12 cellular contexts compared by ENCODE assay signal in the genomic region with DNA sequence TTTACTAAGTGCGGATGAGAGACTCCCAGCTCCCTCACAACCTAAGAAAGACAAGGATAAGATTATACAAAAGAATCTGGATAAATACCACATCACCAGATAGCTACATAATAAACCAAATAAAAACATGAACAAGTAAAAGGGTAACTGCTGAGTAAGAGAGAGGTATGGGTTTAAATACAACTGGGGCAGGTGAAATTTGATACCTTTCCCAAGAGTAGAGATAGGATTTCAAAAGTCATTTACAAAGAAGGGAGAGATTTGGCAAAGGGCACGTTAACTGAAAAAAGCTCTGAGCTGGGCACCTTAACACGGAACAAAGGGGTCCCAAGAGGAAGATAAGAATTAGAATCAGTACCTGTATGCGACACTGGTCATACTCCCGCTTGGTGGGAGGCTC. TPM values are rescaled to one million over a fixed set of nuclear protein-coding genes. Genes with fewer than 3 reads are reported as not detected.
DNase-seq lines count a peak whose midpoint lies in the region; ATAC-seq, FAIRE-seq and TF ChIP-seq lines count a peak whose summit lies in the region.
"Had no signal": no experiment of that assay in that cellular context is flagged by ENCODE, and none has a peak within 500 bp of the region (broad histone marks: within the 10 kb centered on the region; RNA-seq: fewer than 3 reads in every experiment).

No MANE protein-coding gene starts in this region.

- H3K4me2 ChIP-seq in OCI-LY7 (ENCODE audit: low read length), result peak overlapping the region; percentile 96
- peak overlapping the region; percentile 74 to 86; a peak in 2 of 4 replicates for H3K4me2 ChIP-seq in H1 (ENCODE audit: insufficient read depth in 1 of 2, low read depth in 2 of 2, low read length in 2 of 2)

- H2BK12ac ChIP-seq in H1 (ENCODE audit: low read depth, low read length), result no peak overlapping the region

- no peak for DNase-seq in activated naive CD4-positive, alpha-beta T cell treated with anti-CD3 and anti-CD28 coated beads, Interleukin-2, amount 50 U/mL, for 16 hours
- DNase-seq in OCI-LY7 (ENCODE audit: low spot score), result no peak
- no peak for DNase-seq in H1 (ENCODE audit: low read depth in 1 of 2, low spot score in 2 of 2)
- no peak for DNase-seq in iPS-NIHi11 (ENCODE audit: low spot score)
- no peak for DNase-seq in anterior cingulate cortex (lab: John Stamatoyannopoulos, UW)
- DNase-seq: heart left ventricle, mesendoderm, spleen had no signal

- H2AFZ ChIP-seq in OCI-LY7 (ENCODE audit: low read length) (no peak overlapping the region), H1 (ENCODE audit: low read length) (no peak overlapping the region)

- H2BK120ac ChIP-seq in H1 (replicated peaks; ENCODE audit: low read depth, low read length), result no peak overlapping the region

- H3K4me1 Mint-ChIP-seq in activated naive CD4-positive, alpha-beta T cell treated with anti-CD3 and anti-CD28 coated beads, Interleukin-2, amount 50 U/mL, for 24 hours, result peaks cover 36% of the 10 kb centered on the region
- peaks cover 56% of the 10 kb centered on the region for H3K4me1 Mint-ChIP-seq in stimulated activated memory B cell treated with anti-CD40 and anti-IgM and Interleukin-4, amounts not matched to agents 10 μg/mL and 1 μg/mL and 100 μg/mL, for 72 hours

- H3K23ac ChIP-seq in H1 (ENCODE audit: insufficient read length), result no peak overlapping the region

- no peak overlapping the region for H2BK15ac ChIP-seq in H1 (ENCODE audit: low read length)

- POLR2A ChIA-PET in OCI-LY7 (lab: Charles Lee) (interaction anchor here (0.9 to 1.4 kb wide), 4 partner anchors 12 to 103 kb away, joined by 3 to 6 read pairs (median 4); partner anchors contain the start of genes C11orf98, CSKMT, EEF1G and LRRN4CL), H1 (lab: Charles Lee; ENCODE audit: partially characterized antibody) (interaction anchor here (0.7 to 61.4 kb wide), 11 partner anchors 14 to 110 kb away, joined by 3 to 2041 read pairs (median 3); partner anchors contain the start of genes BSCL2, C11orf98, CSKMT and GANAB)

- TF ChIP-seq CTCF in OCI-LY7 (conservative IDR thresholded peaks at IDR 0.05; ENCODE audit: low read length) (no peak), H1 (IDR thresholded peaks at IDR 0.05; ENCODE audit: control extremely low read depth in 1 of 3, insufficient read depth in 1 of 3, low read depth in 1 of 3, low read length in 3 of 3) (no peak)

- H3K56ac ChIP-seq in H1 (replicated peaks; ENCODE audit: insufficient read length, low read depth, low read length), result no peak overlapping the region

- H3K9me3 ChIP-seq in OCI-LY7 (ENCODE audit: low read length) (no peaks in the 10 kb centered on the region), H1 (ENCODE audit: insufficient read depth in 2 of 2, low read depth in 1 of 2, low read length in 1 of 2) (no peaks in the 10 kb centered on the region)
- H3K9me3 ChIP-seq: heart left ventricle, spleen had no signal

- H4K20me1 ChIP-seq in OCI-LY7 (ENCODE audit: insufficient read depth, low read length) (no peaks in the 10 kb centered on the region), H1 (replicated peaks in 1 of 2; ENCODE audit: control insufficient read depth in 1 of 2, insufficient read depth in 2 of 2, low read length in 2 of 2) (peaks cover 0 to 1% of the 10 kb centered on the region in 2 experiments)

- H3K4me3 ChIP-seq in OCI-LY7 (ENCODE audit: low read depth, low read length, poor library complexity, severe bottlenecking) (no peak overlapping the region), H1 (ENCODE audit: extremely low read depth in 1 of 4, insufficient read depth in 2 of 4, low read depth in 3 of 4, low read length in 4 of 4) (peak overlapping the region in 1 of 4 experiments; percentile 98; a peak in 3 of 8 replicates)

- no peak overlapping the region for H3K18ac ChIP-seq in H1 (ENCODE audit: extremely low read depth, low read length)

- H3K4me3 Mint-ChIP-seq in activated naive CD4-positive, alpha-beta T cell treated with anti-CD3 and anti-CD28 coated beads, Interleukin-2, amount 50 U/mL, for 24 hours, result peak overlapping the region; percentile 90
- peak overlapping the region; percentile 25 for H3K4me3 Mint-ChIP-seq in stimulated activated memory B cell treated with anti-CD40 and anti-IgM and Interleukin-4, amounts not matched to agents 10 μg/mL and 1 μg/mL and 100 μg/mL, for 72 hours

- H3K27me3 Mint-ChIP-seq in activated naive CD4-positive, alpha-beta T cell treated with anti-CD3 and anti-CD28 coated beads, Interleukin-2, amount 50 U/mL, for 24 hours, result no peaks in the 10 kb centered on the region
- H3K27me3 Mint-ChIP-seq in stimulated activated memory B cell treated with anti-CD40 and anti-IgM and Interleukin-4, amounts not matched to agents 10 μg/mL and 1 μg/mL and 100 μg/mL, for 72 hours, result no peaks in the 10 kb centered on the region

- peak overlapping the region; percentile 82 for H3K27ac Mint-ChIP-seq in activated naive CD4-positive, alpha-beta T cell treated with anti-CD3 and anti-CD28 coated beads, Interleukin-2, amount 50 U/mL, for 24 hours
- H3K27ac Mint-ChIP-seq in stimulated activated memory B cell treated with anti-CD40 and anti-IgM and Interleukin-4, amounts not matched to agents 10 μg/mL and 1 μg/mL and 100 μg/mL, for 72 hours, result peak overlapping the region; percentile 55

- H3K9me2 ChIP-seq in OCI-LY7 (ENCODE audit: insufficient read depth, low read length), result no peaks in the 10 kb centered on the region

- no peak for ATAC-seq in stimulated activated memory B cell treated with anti-CD40 and anti-IgM and Interleukin-4, amounts not matched to agents 10 μg/mL and 1 μg/mL and 100 μg/mL, for 72 hours
- no peak for ATAC-seq in HG03457 (IDR thresholded peaks at IDR 0.05; ENCODE audit: unreplicated experiment)
- ATAC-seq: heart left ventricle had no signal

- H3K79me2 ChIP-seq in OCI-LY7 (ENCODE audit: insufficient read depth, low read depth, low read length), result peaks cover 37% of the 10 kb centered on the region; the same call in 1 of the 2 replicates
- H3K79me2 ChIP-seq in H1 (ENCODE audit: control insufficient read depth in 1 of 2, insufficient read depth in 2 of 2, low read length in 2 of 2), result peaks cover 0 to 23% of the 10 kb centered on the region in 2 experiments; a peak in 2 of 4 replicates

- H3K23me2 ChIP-seq in H1 (ENCODE audit: low read depth, low read length), result peaks cover 4% of the 10 kb centered on the region; the same call in 1 of the 2 replicates

- peaks cover 8% of the 10 kb centered on the region for H3K36me3 Mint-ChIP-seq in activated naive CD4-positive, alpha-beta T cell treated with anti-CD3 and anti-CD28 coated beads, Interleukin-2, amount 50 U/mL, for 24 hours
- peaks cover 29% of the 10 kb centered on the region for H3K36me3 Mint-ChIP-seq in stimulated activated memory B cell treated with anti-CD40 and anti-IgM and Interleukin-4, amounts not matched to agents 10 μg/mL and 1 μg/mL and 100 μg/mL, for 72 hours

- no peak overlapping the region for H2AK5ac ChIP-seq in H1 (ENCODE audit: low read depth, low read length)

- H3K36me3 ChIP-seq in OCI-LY7 (ENCODE audit: insufficient read depth, low read length), result peaks cover 45% of the 10 kb centered on the region
- peaks cover 5 to 29% (median 9%) of the 10 kb centered on the region in 4 experiments; a peak in 5 of 8 replicates for H3K36me3 ChIP-seq in H1 (ENCODE audit: control insufficient read depth in 2 of 4, insufficient read depth in 4 of 4, low read length in 3 of 4)

- intact Hi-C loops in OCI-LY7 (cut with micrococcal nuclease; ENCODE audit: unreplicated experiment), result loop anchor here (5.0 kb wide), 1 partner anchor 110 kb away; the partner anchor contains the start of gene TMEM179B

- H3K4ac ChIP-seq in H1 (replicated peaks; ENCODE audit: insufficient read length, low read depth, low read length), result no peak overlapping the region

- H4K91ac ChIP-seq in H1 (replicated peaks; ENCODE audit: insufficient read length, low read length), result no peak overlapping the region

- H3K27ac ChIP-seq in OCI-LY7 (ENCODE audit: low read depth, low read length, poor library complexity, severe bottlenecking) (no peak overlapping the region), H1 (ENCODE audit: low read depth, low read length) (no peak overlapping the region)

- H4K5ac ChIP-seq in H1 (ENCODE audit: insufficient read length, low read depth, low read length), result no peak overlapping the region

- no peak for TF ChIP-seq RAD21 in H1 (IDR thresholded peaks at IDR 0.05 in 1 of 2, conservative IDR thresholded peaks at IDR 0.05 in 1 of 2; ENCODE audit: low read depth in 2 of 2, low read length in 2 of 2)

- H3K14ac ChIP-seq in H1 (ENCODE audit: insufficient read length), result no peak overlapping the region

- H4K8ac ChIP-seq in H1 (ENCODE audit: extremely low read depth, insufficient read depth, low read length), result no peak overlapping the region

- WGBS in H1 (ENCODE audit: extremely low coverage in 1 of 2, insufficient coverage in 1 of 2, insufficient read length in 1 of 2, insufficient replicate concordance in 2 of 2, low coverage in 1 of 2, low lambda C conversion rate in 2 of 2, missing lambda C conversion rate in 1 of 2), 2 experiments, result 88% methylated on average over 5 of the region's 5 CpGs; no CpG with 5 or more reads in 1 of the 2 experiments

- no peak for TF ChIP-seq EP300 in H1 (IDR thresholded peaks at IDR 0.05; ENCODE audit: borderline replicate concordance in 1 of 2, low read depth in 2 of 2, low read length in 2 of 2)

- no TSS peak for BruUV-seq in OCI-LY7 (replicated peaks; lab: Mats Ljungman, UMichigan)

- H3K79me1 ChIP-seq in H1 (ENCODE audit: low read depth, low read length), result peaks cover 9% of the 10 kb centered on the region

- H2BK20ac ChIP-seq in H1 (ENCODE audit: low read length), result no peak overlapping the region

- no peaks in the 10 kb centered on the region for H3K27me3 ChIP-seq in H1 (replicated peaks in 1 of 4; ENCODE audit: control insufficient read depth in 3 of 4, extremely low read depth in 1 of 4, insufficient read depth in 3 of 4, low read length in 3 of 4)
- H3K27me3 ChIP-seq: heart left ventricle, spleen had no signal

- CTCF ChIA-PET in OCI-LY7 (lab: Charles Lee; ENCODE audit: unreplicated experiment) (no interaction called here), H1 (lab: Charles Lee; ENCODE audit: partially characterized antibody) (interaction anchor here (0.5 to 3.2 kb wide), 11 partner anchors 8 to 209 kb away, joined by 3 to 16 read pairs (median 5); partner anchors contain the start of genes CSKMT and EML3)

- no peak for TF ChIP-seq POLR2A in H1 (IDR thresholded peaks at IDR 0.05; ENCODE audit: control extremely low read depth in 1 of 2, low read depth in 2 of 2, low read length in 2 of 2)

- no peak overlapping the region for H2BK5ac ChIP-seq in H1 (ENCODE audit: low read depth, low read length)

- no peaks in the 10 kb centered on the region for H3K9me3 Mint-ChIP-seq in activated naive CD4-positive, alpha-beta T cell treated with anti-CD3 and anti-CD28 coated beads, Interleukin-2, amount 50 U/mL, for 24 hours
- H3K9me3 Mint-ChIP-seq in stimulated activated memory B cell treated with anti-CD40 and anti-IgM and Interleukin-4, amounts not matched to agents 10 μg/mL and 1 μg/mL and 100 μg/mL, for 72 hours, result no peaks in the 10 kb centered on the region

- FAIRE-seq in H1 (lab: Jason Lieb, UNC), result no peak
- FAIRE-seq: GM19239 had no signal

- no peak overlapping the region for H3K9ac ChIP-seq in H1 (replicated peaks in 1 of 4; ENCODE audit: extremely low read depth in 1 of 4, low read depth in 3 of 4, low read length in 3 of 4)

- H3K4me1 ChIP-seq in OCI-LY7 (ENCODE audit: insufficient read depth, low read length, poor library complexity, severe bottlenecking), result peaks cover 51% of the 10 kb centered on the region
- peaks cover 3 to 8% (median 6%) of the 10 kb centered on the region in 4 experiments; a peak in 5 of 7 replicates for H3K4me1 ChIP-seq in H1 (replicated peaks in 1 of 4; ENCODE audit: control insufficient read depth in 3 of 4, insufficient read depth in 4 of 4, low read length in 3 of 4)

RNA-seq across cellular contexts. Expression of gene UBXN1, which starts 1.7 kb away (rescaled TPM):
- total RNA-seq in OCI-LY7 (2014; rRNA removed; shearing (Covaris generic)), result 101 and 123 TPM in 2 replicates
- total RNA-seq in OCI-LY7 (2022), result 129 and 140 TPM in 2 replicates
- 104 and 114 TPM in 2 replicates for total RNA-seq in H1 (2021; fragmentation: NEBNext Ultra II Directional; extraction: Animal tissue kit (Norgen Biotek cat#: 25700))
- polyA plus RNA-seq in H1 (2011; rRNA removed), result 78.6 and 126 TPM in 2 replicates
- polyA plus RNA-seq in H1 (2011; cell fraction: cytosol; rRNA removed), result 175 TPM
- 134 TPM for polyA plus RNA-seq in H1 (2011; cell fraction: nucleus; rRNA removed)
- 93.9 to 156 TPM (median 146 TPM) in 4 replicates for polyA plus RNA-seq in H1 (2012, experiment 1 of 2)
- polyA plus RNA-seq in H1 (2012, experiment 2 of 2), result 174 TPM
- polyA plus RNA-seq in H1 (2013, experiment 1 of 2), result 99.6 TPM
- polyA plus RNA-seq in H1 (2013, experiment 2 of 2), result 95.6 TPM
- polyA minus RNA-seq in H1 (2011; rRNA and poly(A)+ RNA removed), result 27.2 and 28.9 TPM in 2 replicates
- 48.2 TPM for polyA minus RNA-seq in H1 (2011; cell fraction: cytosol; rRNA and poly(A)+ RNA removed)
- polyA minus RNA-seq in H1 (2011; cell fraction: nucleus; rRNA and poly(A)+ RNA removed), result 49.5 TPM

RNA-seq across cellular contexts. Expression of gene LBHD1, which starts 5.1 kb away (rescaled TPM):
- 7.1 and 9.3 TPM in 2 replicates for total RNA-seq in OCI-LY7 (2014; rRNA removed; shearing (Covaris generic))
- total RNA-seq in OCI-LY7 (2022), result 22.3 and 22.8 TPM in 2 replicates
- total RNA-seq in H1 (2021; fragmentation: NEBNext Ultra II Directional; extraction: Animal tissue kit (Norgen Biotek cat#: 25700)), result 3.6 and 5.2 TPM in 2 replicates
- polyA plus RNA-seq in H1 (2011; rRNA removed), result 2.3 and 2.8 TPM in 2 replicates
- polyA plus RNA-seq in H1 (2011; cell fraction: cytosol; rRNA removed), result 2.5 TPM
- 5.8 TPM for polyA plus RNA-seq in H1 (2011; cell fraction: nucleus; rRNA removed)
- polyA plus RNA-seq in H1 (2012, experiment 1 of 2), result 3.3 to 4.0 TPM (median 3.6 TPM) in 4 replicates
- 2.7 TPM for polyA plus RNA-seq in H1 (2012, experiment 2 of 2)
- polyA plus RNA-seq in H1 (2013, experiment 1 of 2), result 3.2 TPM
- 2.7 TPM for polyA plus RNA-seq in H1 (2013, experiment 2 of 2)
- polyA minus RNA-seq in H1 (2011; rRNA and poly(A)+ RNA removed), result 2.8 and 3.6 TPM in 2 replicates
- 3.4 TPM for polyA minus RNA-seq in H1 (2011; cell fraction: cytosol; rRNA and poly(A)+ RNA removed)
- polyA minus RNA-seq in H1 (2011; cell fraction: nucleus; rRNA and poly(A)+ RNA removed), result 9.8 TPM

RNA-seq across cellular contexts. Expression of gene UQCC3, which starts 5.7 kb away (rescaled TPM):
- total RNA-seq in OCI-LY7 (2014; rRNA removed; shearing (Covaris generic)), result 40.0 and 40.3 TPM in 2 replicates
- total RNA-seq in OCI-LY7 (2022), result 13.1 and 15.5 TPM in 2 replicates
- total RNA-seq in H1 (2021; fragmentation: NEBNext Ultra II Directional; extraction: Animal tissue kit (Norgen Biotek cat#: 25700)), result 14.2 and 15.2 TPM in 2 replicates
- polyA plus RNA-seq in H1 (2011; rRNA removed), result 15.7 and 27.9 TPM in 2 replicates
- 27.4 TPM for polyA plus RNA-seq in H1 (2011; cell fraction: cytosol; rRNA removed)
- polyA plus RNA-seq in H1 (2011; cell fraction: nucleus; rRNA removed), result 15.1 TPM
- polyA plus RNA-seq in H1 (2012, experiment 1 of 2), result 9.2 to 17.6 TPM (median 14.6 TPM) in 4 replicates
- 6.8 TPM for polyA plus RNA-seq in H1 (2012, experiment 2 of 2)
- 13.2 TPM for polyA plus RNA-seq in H1 (2013, experiment 1 of 2)
- 15.4 TPM for polyA plus RNA-seq in H1 (2013, experiment 2 of 2)
- 2.3 and 2.7 TPM in 2 replicates for polyA minus RNA-seq in H1 (2011; rRNA and poly(A)+ RNA removed)
- polyA minus RNA-seq in H1 (2011; cell fraction: cytosol; rRNA and poly(A)+ RNA removed), result 5.5 TPM
- 9.4 TPM for polyA minus RNA-seq in H1 (2011; cell fraction: nucleus; rRNA and poly(A)+ RNA removed)

RNA-seq across cellular contexts. Expression of gene CSKMT, which starts 12.0 kb away (rescaled TPM):
- total RNA-seq in OCI-LY7 (2014; rRNA removed; shearing (Covaris generic)), result 88.4 and 90.8 TPM in 2 replicates
- 52.6 and 80.1 TPM in 2 replicates for total RNA-seq in OCI-LY7 (2022)
- 66.1 and 67.8 TPM in 2 replicates for total RNA-seq in H1 (2021; fragmentation: NEBNext Ultra II Directional; extraction: Animal tissue kit (Norgen Biotek cat#: 25700))
- polyA plus RNA-seq in H1 (2011; rRNA removed), result 12.0 and 26.4 TPM in 2 replicates
- 12.8 TPM for polyA plus RNA-seq in H1 (2011; cell fraction: cytosol; rRNA removed)
- 35.7 TPM for polyA plus RNA-seq in H1 (2011; cell fraction: nucleus; rRNA removed)
- polyA plus RNA-seq in H1 (2012, experiment 1 of 2), result 14.9 to 28.1 TPM (median 21.4 TPM) in 4 replicates
- polyA plus RNA-seq in H1 (2012, experiment 2 of 2), result 33.4 TPM
- polyA plus RNA-seq in H1 (2013, experiment 1 of 2), result 56.6 TPM
- 55.3 TPM for polyA plus RNA-seq in H1 (2013, experiment 2 of 2)
- 24.5 and 50.1 TPM in 2 replicates for polyA minus RNA-seq in H1 (2011; rRNA and poly(A)+ RNA removed)
- 118 TPM for polyA minus RNA-seq in H1 (2011; cell fraction: cytosol; rRNA and poly(A)+ RNA removed)
- 195 TPM for polyA minus RNA-seq in H1 (2011; cell fraction: nucleus; rRNA and poly(A)+ RNA removed)

RNA-seq across cellular contexts. Expression of gene C11orf98, which starts 12.2 kb away (rescaled TPM):
- total RNA-seq in OCI-LY7 (2014; rRNA removed; shearing (Covaris generic)), result 148 and 194 TPM in 2 replicates
- 84.4 and 105 TPM in 2 replicates for total RNA-seq in OCI-LY7 (2022)
- 171 and 173 TPM in 2 replicates for total RNA-seq in H1 (2021; fragmentation: NEBNext Ultra II Directional; extraction: Animal tissue kit (Norgen Biotek cat#: 25700))
- 68.0 and 72.1 TPM in 2 replicates for polyA plus RNA-seq in H1 (2011; rRNA removed)
- 154 TPM for polyA plus RNA-seq in H1 (2011; cell fraction: cytosol; rRNA removed)
- polyA plus RNA-seq in H1 (2011; cell fraction: nucleus; rRNA removed), result 107 TPM
- 146 to 196 TPM (median 168 TPM) in 4 replicates for polyA plus RNA-seq in H1 (2012, experiment 1 of 2)
- 164 TPM for polyA plus RNA-seq in H1 (2012, experiment 2 of 2)
- 226 TPM for polyA plus RNA-seq in H1 (2013, experiment 1 of 2)
- 250 TPM for polyA plus RNA-seq in H1 (2013, experiment 2 of 2)
- polyA minus RNA-seq in H1 (2011; rRNA and poly(A)+ RNA removed), result 14.8 and 17.1 TPM in 2 replicates
- 16.8 TPM for polyA minus RNA-seq in H1 (2011; cell fraction: cytosol; rRNA and poly(A)+ RNA removed)
- polyA minus RNA-seq in H1 (2011; cell fraction: nucleus; rRNA and poly(A)+ RNA removed), result 28.0 TPM
